Comparison of ENCODE assay signal across 8 cellular contexts in the genomic region with DNA sequence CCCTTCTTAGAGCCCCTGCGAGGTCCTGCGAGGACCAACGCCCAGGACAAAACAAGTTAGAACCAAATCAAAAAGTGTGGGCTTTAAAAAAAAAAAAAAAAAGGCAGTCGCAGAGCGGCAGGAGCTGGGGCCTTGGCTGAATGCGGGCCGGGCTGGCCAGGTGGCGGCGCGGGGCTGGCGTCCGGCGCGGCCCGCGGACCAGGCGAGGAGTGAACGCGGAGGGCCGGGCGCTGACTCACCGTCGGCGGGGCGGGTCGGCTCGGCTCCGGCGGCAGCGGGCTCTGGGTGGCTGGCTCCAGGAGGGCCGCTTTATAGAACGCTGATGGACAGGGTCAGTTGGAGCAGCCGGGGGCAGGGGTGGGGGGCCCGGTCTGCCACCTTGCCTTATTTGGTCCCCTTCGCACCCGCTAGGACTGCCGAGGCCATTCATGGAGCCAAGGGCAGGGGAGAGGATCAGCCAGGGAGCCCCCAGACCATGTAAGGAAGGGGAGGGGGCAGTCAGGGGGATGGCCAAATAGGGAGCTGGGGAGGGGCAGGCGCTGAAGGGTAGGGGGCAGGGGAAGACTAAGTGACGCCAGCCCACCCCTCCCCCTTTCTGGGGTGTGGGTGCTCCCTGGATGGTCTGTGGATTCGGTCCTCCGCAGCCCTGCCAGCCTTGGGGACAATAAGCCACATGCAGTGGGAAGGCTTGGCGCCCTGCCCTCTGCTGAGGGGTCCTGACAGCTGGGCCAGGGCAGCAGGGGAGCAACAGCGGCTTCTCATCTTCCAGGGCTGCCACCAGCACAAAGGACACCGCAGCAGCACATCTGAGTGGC. TPM values are rescaled to one million over a fixed set of nuclear protein-coding genes. Genes with fewer than 3 reads are reported as not detected.
DNase-seq lines count a peak whose midpoint lies in the region; ATAC-seq and TF ChIP-seq lines count a peak whose summit lies in the region.

A gene (minus strand): TSS at position 283 of the 815 bp plus-strand sequence. CDS start 741 bp downstream, outside the sequence.

- TF ChIP-seq POLR2A in vagina (IDR thresholded peaks at IDR 0.05) = no peak

- no peak for TF ChIP-seq CTCF in vagina (IDR thresholded peaks at IDR 0.05)

- H3K9me3 ChIP-seq in endocrine pancreas (ENCODE audit: control insufficient read depth, low read length) = no peaks in the 10 kb centered on the region
- no peaks in the 10 kb centered on the region for H3K9me3 ChIP-seq in vagina

- no peak for ATAC-seq in HG02798 (IDR thresholded peaks at IDR 0.05; ENCODE audit: poor library complexity, unreplicated experiment)

- no peaks in the 10 kb centered on the region for H3K36me3 ChIP-seq in endocrine pancreas (ENCODE audit: control insufficient read depth, insufficient read depth, low read length)
- no peaks in the 10 kb centered on the region for H3K36me3 ChIP-seq in vagina

- H3K27me3 ChIP-seq in endocrine pancreas (ENCODE audit: control insufficient read depth, insufficient read depth, low read length) = no peaks in the 10 kb centered on the region
- H3K27me3 ChIP-seq in vagina = no peaks in the 10 kb centered on the region

- peak within 1 kb of the TSS; percentile 38 for H3K9ac ChIP-seq in endocrine pancreas (ENCODE audit: control insufficient read depth, insufficient read depth, low read length)

- peak; percentile 55 for DNase-seq in activated CD8-positive, alpha-beta memory T cell treated with anti-CD3 and anti-CD28 coated beads, Interleukin-2, amount 50 U/mL, for 48 hours
- DNase-seq in activated CD8-positive, alpha-beta memory T cell treated with anti-CD3 and anti-CD28 coated beads for 24 hours = no peak
- DNase-seq in lung microvascular endothelial cell (ENCODE audit: low read depth in 2 of 2) = peak; percentile 53 to 54
- no peak for DNase-seq in vagina (ENCODE audit: extremely low spot score in 2 of 2)
- DNase-seq in SW 1271 (lab: John Stamatoyannopoulos, UW) = no peak
- DNase-seq in central memory CD4-positive, alpha-beta T cell = no peak

- H3K4me3 ChIP-seq in endocrine pancreas (ENCODE audit: control insufficient read depth, insufficient read depth, low read length) (no peak within 1 kb of the TSS), vagina (peak within 1 kb of the TSS in 1 of 2 donors; percentile 36)

- intact Hi-C loops in vagina (cut with DNase I) = no loop called here

- no peak within 1 kb of the TSS for H3K27ac ChIP-seq in vagina

- H3K4me1 ChIP-seq in endocrine pancreas (ENCODE audit: control insufficient read depth, insufficient read depth, low read length) = no peaks in the 10 kb centered on the region
- no peaks in the 10 kb centered on the region for H3K4me1 ChIP-seq in vagina

RNA-seq across cellular contexts. Expression of the gene that starts here (rescaled TPM):
- total RNA-seq in lung microvascular endothelial cell (not detected in 2 replicates), vagina (15.0 TPM)

Comparison
In these comparisons a context has a peak if more than half of its experiments do, and no peak if none do; other contexts are left out.
1. RNA of the gene that starts here (total RNA-seq): 15.0 TPM in vagina (single experiment); not detected in lung microvascular endothelial cell; every median in the first group is over 10 times any median in the second.
2. Peak in DNase-seq in lung microvascular endothelial cell; RNA of the gene not detected or under 1 TPM.